1 cellular context compared by ENCODE assay signal in genomic region chr12:42440608-42441007, GRCh38.
A peak's percentile ranks its signal among the peaks of the same experiment; 100 is the strongest.
TF ChIP-seq lines count a peak whose summit lies in the region.

No MANE protein-coding gene starts in this region.

TF ChIP-seq in K562, 482 proteins besides CTCF, POLR2A, EP300 and RAD21:
- 0 out of 2 replicates have a peak, but pooled peaks have one; percentile 53 for TF ChIP-seq CHAMP1 (IDR thresholded peaks at IDR 0.05)
- TF ChIP-seq ELF1 (tag; IDR thresholded peaks at IDR 0.05), result no peak
